ENCODE assay signal across 15 cellular contexts in genomic region chr17:47224971-47225370, GRCh38. TPM values are rescaled to one million over a fixed set of nuclear protein-coding genes. Genes with fewer than 3 reads are reported as not detected.
DNase-seq lines count a peak whose midpoint lies in the region; ATAC-seq, FAIRE-seq and TF ChIP-seq lines count a peak whose summit lies in the region.
"Had no signal": no experiment of that assay in that cellular context is flagged by ENCODE, and none has a peak within 500 bp of the region (broad histone marks: within the 10 kb centered on the region; RNA-seq: fewer than 3 reads in every experiment).

No MANE protein-coding gene starts in this region.

- H3K36me3 ChIP-seq in ascending aorta, result no peaks in the 10 kb centered on the region

- peaks cover 15 to 44% of the 10 kb centered on the region in 2 donors for H3K4me1 ChIP-seq in ascending aorta
- peaks cover 11% of the 10 kb centered on the region for H3K4me1 ChIP-seq in right cardiac atrium (ENCODE audit: control insufficient read depth, insufficient read depth, low read length)

- H3K4me3 ChIP-seq in AG04450 (ENCODE audit: low read depth, low read length) (no peak overlapping the region), ascending aorta (no peak overlapping the region), right cardiac atrium (ENCODE audit: low read length) (no peak overlapping the region)

- intact Hi-C loops in ascending aorta (cut with DNase I), result loop anchor here (1.0 to 10.0 kb wide), 4 partner anchors 20 to 390 kb away; partner anchors contain the start of genes CDC27 and EFCAB13
- intact Hi-C loops in right cardiac atrium (cut with DNase I), result loop anchor here in 2 of 4 donors (5.0 kb wide), 1 partner anchor 92 kb away; no protein-coding TSS in a partner anchor
- intact Hi-C loops in sciatic nerve (cut with DNase I), result no loop called here

- H3K27ac ChIP-seq in AG04450 (ENCODE audit: low read depth, low read length) (peak overlapping the region; percentile 79), ascending aorta (peak overlapping the region; percentile 92 to 93), right cardiac atrium (ENCODE audit: low read length) (peak overlapping the region; percentile 98)
- H3K27ac ChIP-seq: KMS-11 had no signal

- H3K27me3 ChIP-seq in AG04450 (ENCODE audit: control insufficient read depth, insufficient read depth, low read length) (no peaks in the 10 kb centered on the region), ascending aorta (no peaks in the 10 kb centered on the region), right cardiac atrium (ENCODE audit: control insufficient read depth, insufficient read depth) (no peaks in the 10 kb centered on the region)

- DNase-seq in AG04450 (ENCODE audit: low read depth, low spot score) (no peak), ascending aorta (ENCODE audit: low spot score in 2 of 2) (no peak), right cardiac atrium (no peak), sciatic nerve (ENCODE audit: low spot score) (peak; percentile 32), D721Med (ENCODE audit: insufficient read length, low spot score) (no peak), ecto neural progenitor cell (ENCODE audit: low spot score) (no peak), HuH-7 (ENCODE audit: low spot score) (no peak), NCI-H187 treated with DMSO at 0.1 percent for 48 hours (lab: John Stamatoyannopoulos, UW) (no peak)
- DNase-seq: activated CD4-positive, CD25-positive, alpha-beta regulatory T cell treated with anti-CD3 and anti-CD28 coated beads, Interleukin-2, amount 50 U/mL, for 72 hours; effector CD4-positive, alpha-beta T cell; natural killer cell; NCI-H446 treated with DMSO at 0.1 percent for 48 hours; SHP77; stimulated activated CD4-positive, alpha-beta T cell treated with anti-CD3 and anti-CD28 coated beads, Interleukin-4, amount 100 ng/mL, for 1 hour had no signal

- TF ChIP-seq CTCF in AG04450 (IDR thresholded peaks at IDR 0.05; ENCODE audit: low read depth, low read length), result no peak
- TF ChIP-seq CTCF in ascending aorta (IDR thresholded peaks at IDR 0.05), result no peak
- no peak for TF ChIP-seq CTCF in D721Med (IDR thresholded peaks at IDR 0.05; ENCODE audit: insufficient read depth, missing control alignments)

- CTCF ChIA-PET in AG04450 (lab: Charles Lee), result interaction anchor here (0.7 to 1.1 kb wide), 3 partner anchors 63 to 391 kb away, joined by 4 to 6 read pairs (median 6); no protein-coding TSS in a partner anchor

- WGBS in right cardiac atrium, result 9% methylated on average over 1 of the region's 1 CpG

- POLR2A ChIA-PET in AG04450 (lab: Yijun Ruan, JAX), result no interaction called here

- no peak for FAIRE-seq in D721Med (lab: Jason Lieb, UNC)

- H3K9me3 ChIP-seq in AG04450 (ENCODE audit: control insufficient read depth, insufficient read depth, low read length) (no peaks in the 10 kb centered on the region), ascending aorta (no peaks in the 10 kb centered on the region), right cardiac atrium (ENCODE audit: control insufficient read depth, low read length) (no peaks in the 10 kb centered on the region)

- ATAC-seq in right cardiac atrium (peak; percentile 0), sciatic nerve (peak; percentile 11)
- ATAC-seq: natural killer cell had no signal

RNA-seq across cellular contexts. Expression of gene MYL4, which starts 15.8 kb away (rescaled TPM):
- polyA plus RNA-seq in AG04450 (2011; rRNA removed), result 0.17 and 0.19 TPM in 2 replicates
- not detected in 2 replicates for polyA minus RNA-seq in AG04450 (2011; rRNA and poly(A)+ RNA removed)
- not detected for total RNA-seq in ascending aorta
- total RNA-seq in right cardiac atrium, result 1,000 to 10,000 TPM; 3,878 to 6,276 (median 5,738) TPM
- polyA plus RNA-seq in right cardiac atrium, result 10,368 TPM
- 3.9 TPM for total RNA-seq in sciatic nerve

RNA-seq across cellular contexts. Expression of gene ITGB3, which starts 28.7 kb away (rescaled TPM):
- 26.2 and 30.9 TPM in 2 replicates for polyA plus RNA-seq in AG04450 (2011; rRNA removed)
- polyA minus RNA-seq in AG04450 (2011; rRNA and poly(A)+ RNA removed), result 49.2 and 52.3 TPM in 2 replicates
- 71.3 TPM for total RNA-seq in ascending aorta
- total RNA-seq in right cardiac atrium, result 10 to 100 TPM in 1 of 4 donors, 1 to 10 TPM in 3; 5.0 to 11.9 (median 6.5) TPM
- polyA plus RNA-seq in right cardiac atrium, result 2.3 TPM
- total RNA-seq in sciatic nerve, result 30.2 TPM

RNA-seq across cellular contexts. Expression of gene CDC27, which starts 35.9 kb away (rescaled TPM):
- polyA plus RNA-seq in AG04450 (2011; rRNA removed) (97.8 and 120 TPM in 2 replicates), right cardiac atrium (15.2 TPM)
- polyA minus RNA-seq in AG04450 (2011; rRNA and poly(A)+ RNA removed), result 147 and 181 TPM in 2 replicates
- total RNA-seq in ascending aorta (112 TPM), right cardiac atrium (10 to 100 TPM; 74.2 to 87.0 (median 82.3) TPM), sciatic nerve (129 TPM)

Comparison
In these comparisons a context has a peak if more than half of its experiments do, and no peak if none do; other contexts are left out.
1. RNA of gene MYL4, which starts 15.8 kb away (total RNA-seq): 3,878 to 6,276 TPM in right cardiac atrium; 3.9 TPM in sciatic nerve (single experiment) and not detected in ascending aorta (single experiment); every median in the first group is over 100 times any median in the second.
2. Peak in every context shown above with its lines, with median percentiles within 50 percentile points of each other: H3K27ac ChIP-seq.